ENCODE assay signal across 8 cellular contexts in the genomic region with DNA sequence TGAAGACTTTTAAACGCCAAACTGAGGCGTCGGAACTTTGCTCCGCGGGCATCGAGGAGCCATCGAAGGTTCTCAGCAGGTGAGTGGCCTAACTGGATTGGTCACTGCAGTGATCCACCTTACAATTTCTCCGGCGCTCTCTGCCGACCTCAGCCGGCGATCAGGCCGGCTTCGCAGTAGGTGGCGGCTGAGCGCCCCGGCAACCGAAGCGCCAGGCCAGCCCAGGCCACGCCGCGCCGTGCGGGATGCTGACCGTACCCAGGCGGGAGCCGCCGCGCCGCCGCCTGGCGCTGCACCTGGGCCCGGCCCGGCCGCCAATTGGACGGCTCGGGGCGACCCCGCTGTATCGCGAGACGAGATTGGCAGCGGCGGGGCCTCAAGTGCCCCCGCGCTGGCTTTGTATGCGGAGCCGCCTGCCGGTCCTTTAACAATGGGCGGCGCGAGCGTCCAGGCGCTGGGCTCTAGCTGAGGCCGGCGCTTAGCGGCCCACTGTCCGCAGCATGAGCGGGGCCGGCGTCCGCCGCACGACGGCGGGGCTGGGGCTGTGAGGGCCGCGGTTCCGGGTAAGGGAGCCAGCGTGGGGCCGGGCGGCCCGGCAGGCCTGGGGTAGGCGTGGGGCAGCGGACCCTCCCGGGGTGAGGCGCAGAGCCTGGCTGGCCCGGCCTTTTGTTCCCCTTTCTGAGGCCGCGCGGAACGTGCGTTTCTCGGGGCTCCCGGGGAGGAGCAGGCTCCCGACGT. TPM values are rescaled to one million over a fixed set of nuclear protein-coding genes. Genes with fewer than 3 reads are reported as not detected.
DNase-seq lines count a peak whose midpoint lies in the region; ATAC-seq and TF ChIP-seq lines count a peak whose summit lies in the region.

A gene with protein sequence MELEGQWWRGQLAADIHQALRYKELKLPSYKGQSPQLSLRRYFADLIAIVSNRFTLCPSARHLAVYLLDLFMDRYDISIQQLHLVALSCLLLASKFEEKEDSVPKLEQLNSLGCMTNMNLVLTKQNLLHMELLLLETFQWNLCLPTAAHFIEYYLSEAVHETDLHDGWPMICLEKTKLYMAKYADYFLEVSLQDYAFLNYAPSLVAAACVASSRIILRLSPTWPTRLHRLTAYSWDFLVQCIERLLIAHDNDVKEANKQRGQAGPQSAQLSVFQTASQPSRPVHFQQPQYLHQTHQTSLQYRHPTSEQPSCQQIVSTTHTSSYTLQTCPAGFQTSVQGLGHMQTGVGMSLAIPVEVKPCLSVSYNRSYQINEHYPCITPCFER (plus strand): TSS at position 427 of the 738 bp plus-strand sequence. CDS start 811 bp downstream, outside the sequence.

- DNase-seq in AG20443 (ENCODE audit: low spot score) (peak; percentile 99), NCI-H460 (ENCODE audit: extremely low read depth, low read depth) (peak; percentile 87), coronary artery (ENCODE audit: low spot score) (peak; percentile 84), left kidney (ENCODE audit: low read depth, low spot score) (peak; percentile 97)
- DNase-seq in activated CD4-positive, alpha-beta T cell treated with anti-CD3 and anti-CD28 coated beads for 4 hours = peak; percentile 78 to 82
- DNase-seq in stimulated activated CD4-positive, alpha-beta T cell treated with anti-CD3 and anti-CD28 coated beads, Interleukin-1b, Interleukin-23, amount 100 ng/mL, for 4 hours (ENCODE audit: low read depth in 2 of 2) = peak; percentile 70 to 82

- ATAC-seq in GM19023 (IDR thresholded peaks at IDR 0.05; ENCODE audit: unreplicated experiment) = peak; percentile 86
- peak; percentile 89 for ATAC-seq in HG03175 (IDR thresholded peaks at IDR 0.05; ENCODE audit: unreplicated experiment)

- no peak for TF ChIP-seq CTCF in coronary artery (IDR thresholded peaks at IDR 0.05)

- H3K4me3 ChIP-seq in coronary artery = peak within 1 kb of the TSS; percentile 89

- H3K27ac ChIP-seq in coronary artery = peak within 1 kb of the TSS; percentile 81 to 89

RNA-seq across cellular contexts. Expression of the gene that starts here (rescaled TPM):
- total RNA-seq in NCI-H460 (2014; rRNA removed; shearing (Covaris generic)) = 14.7 and 16.9 TPM in 2 replicates
- 9.4 and 19.8 TPM in 2 replicates for polyA plus RNA-seq in NCI-H460 (2014; cell fraction: nucleus; rRNA removed)

Comparison
In these comparisons a context has a peak if more than half of its experiments do, and no peak if none do; other contexts are left out.
1. Peak in every context shown above with its lines: DNase-seq, ATAC-seq, H3K4me3 ChIP-seq and H3K27ac ChIP-seq.